Comparison of ENCODE assay signal across 9 cellular contexts in the genomic region with DNA sequence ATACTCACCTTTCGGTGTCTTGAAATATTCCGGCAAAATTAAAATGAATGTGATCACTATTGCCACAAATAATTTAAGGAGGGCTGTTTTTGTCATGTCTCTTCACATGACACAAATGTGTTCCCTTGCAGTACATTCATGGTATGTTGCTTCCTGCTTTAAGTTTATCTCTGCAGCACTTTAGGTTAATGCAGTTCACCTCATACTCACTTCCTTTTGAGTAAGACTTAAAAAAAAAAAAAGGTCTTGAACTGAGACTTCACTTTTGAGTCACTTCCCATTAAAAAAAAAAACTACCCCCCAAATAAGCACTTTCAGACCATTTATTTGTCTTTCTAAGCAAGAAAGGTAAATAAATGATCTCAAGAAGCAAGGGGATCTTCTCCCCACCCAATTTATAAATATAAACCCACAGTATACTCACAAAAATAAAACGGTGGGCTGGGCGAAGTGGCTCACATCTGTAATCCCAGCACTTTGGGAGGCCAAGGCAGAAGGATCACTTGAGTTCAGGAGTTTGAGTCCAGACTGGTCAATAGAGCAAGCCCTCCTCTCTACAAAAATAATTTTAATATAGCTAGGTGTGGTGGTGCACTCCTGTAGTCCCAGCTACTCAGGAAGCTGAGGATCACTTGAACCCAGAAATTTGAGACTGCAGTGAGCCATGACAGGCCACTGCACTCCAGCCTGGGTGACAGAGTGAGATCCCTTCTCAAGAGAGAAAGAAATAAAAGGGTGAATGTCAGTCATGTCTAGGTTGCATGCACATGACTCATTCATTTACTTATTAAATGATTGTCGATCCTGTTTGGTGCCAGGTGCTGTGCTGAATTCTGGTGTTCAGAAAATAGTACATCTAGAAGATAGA. TPM values are rescaled to one million over a fixed set of nuclear protein-coding genes. Genes with fewer than 3 reads are reported as not detected.
A peak's percentile ranks its signal among the peaks of the same experiment; 100 is the strongest.
DNase-seq lines count a peak whose midpoint lies in the region; ATAC-seq and TF ChIP-seq lines count a peak whose summit lies in the region.
"Had no signal": no experiment of that assay in that cellular context is flagged by ENCODE, and none has a peak within 500 bp of the region (broad histone marks: within the 10 kb centered on the region; RNA-seq: fewer than 3 reads in every experiment).

A gene with protein sequence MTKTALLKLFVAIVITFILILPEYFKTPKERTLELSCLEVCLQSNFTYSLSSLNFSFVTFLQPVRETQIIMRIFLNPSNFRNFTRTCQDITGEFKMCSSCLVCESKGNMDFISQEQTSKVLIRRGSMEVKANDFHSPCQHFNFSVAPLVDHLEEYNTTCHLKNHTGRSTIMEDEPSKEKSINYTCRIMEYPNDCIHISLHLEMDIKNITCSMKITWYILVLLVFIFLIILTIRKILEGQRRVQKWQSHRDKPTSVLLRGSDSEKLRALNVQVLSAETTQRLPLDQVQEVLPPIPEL (minus strand): TSS at position 192 of the 868 bp plus-strand sequence. CDS start 96 bp downstream, at position 96.

- no peaks in the 10 kb centered on the region for H3K9me3 ChIP-seq in CD8-positive, alpha-beta T cell (ENCODE audit: low read length)
- no peaks in the 10 kb centered on the region for H3K9me3 ChIP-seq in stomach
- no peaks in the 10 kb centered on the region for H3K9me3 ChIP-seq in prostate gland
- H3K9me3 ChIP-seq: thoracic aorta had no signal

- peak within 1 kb of the TSS; percentile 83 for H3K4me3 Mint-ChIP-seq in CD8-positive, alpha-beta T cell

- no peak for TF ChIP-seq CTCF in CD8-positive, alpha-beta T cell (IDR thresholded peaks at IDR 0.05)
- TF ChIP-seq CTCF in fibroblast of mammary gland (conservative IDR thresholded peaks at IDR 0.05; ENCODE audit: control insufficient read depth, insufficient read depth, low read depth, low read length), result no peak
- no peak for TF ChIP-seq CTCF in stomach (IDR thresholded peaks at IDR 0.05)
- TF ChIP-seq CTCF in prostate gland (IDR thresholded peaks at IDR 0.05), result no peak

- H3K27me3 ChIP-seq in CD8-positive, alpha-beta T cell (ENCODE audit: insufficient read depth, low read length), result no peaks in the 10 kb centered on the region
- no peaks in the 10 kb centered on the region for H3K27me3 ChIP-seq in stomach
- no peaks in the 10 kb centered on the region for H3K27me3 ChIP-seq in prostate gland (replicated peaks; ENCODE audit: insufficient read depth)

- H3K36me3 ChIP-seq in CD8-positive, alpha-beta T cell (ENCODE audit: insufficient read depth, low read length), result no peaks in the 10 kb centered on the region
- H3K36me3 ChIP-seq in stomach (no peaks in the 10 kb centered on the region), prostate gland (no peaks in the 10 kb centered on the region)
- H3K36me3 ChIP-seq: thoracic aorta had no signal

- TF ChIP-seq POLR2A in stomach (IDR thresholded peaks at IDR 0.05) (no peak), prostate gland (IDR thresholded peaks at IDR 0.05) (no peak)

- H3K27me3 Mint-ChIP-seq in CD8-positive, alpha-beta T cell (ENCODE audit: low read depth), result no peaks in the 10 kb centered on the region

- peak within 1 kb of the TSS; percentile 90 for H3K27ac Mint-ChIP-seq in CD8-positive, alpha-beta T cell

- H3K36me3 Mint-ChIP-seq in CD8-positive, alpha-beta T cell, result no peaks in the 10 kb centered on the region

- H3K4me3 ChIP-seq in CD8-positive, alpha-beta T cell (ENCODE audit: low read depth, low read length), result peak within 1 kb of the TSS; percentile 49
- H3K4me3 ChIP-seq in fibroblast of mammary gland (ENCODE audit: control insufficient read depth, low read depth, low read length) (no peak within 1 kb of the TSS), stomach (peak within 1 kb of the TSS in 1 of 4 donors; percentile 20), prostate gland (no peak within 1 kb of the TSS)
- H3K4me3 ChIP-seq: thoracic aorta had no signal

- CTCF ChIA-PET in CD8-positive, alpha-beta T cell (lab: Charles Lee), result interaction anchor here (1.0 to 1.3 kb wide), 3 partner anchors 9 to 24 kb away, joined by 3 to 4 read pairs (median 4); no protein-coding TSS in a partner anchor

- peaks cover 39% of the 10 kb centered on the region for H3K4me1 Mint-ChIP-seq in CD8-positive, alpha-beta T cell (ENCODE audit: low read depth)

- peak within 1 kb of the TSS; percentile 30 for H3K27ac ChIP-seq in CD8-positive, alpha-beta T cell (ENCODE audit: low read depth, low read length)
- H3K27ac ChIP-seq in stomach (peak within 1 kb of the TSS in 3 of 5 donors; percentile 18 to 66 (median 62)), prostate gland (no peak within 1 kb of the TSS), caudate nucleus (ENCODE audit: low read depth, low read length) (no peak within 1 kb of the TSS)
- H3K27ac ChIP-seq: thoracic aorta had no signal

- H3K4me1 ChIP-seq in CD8-positive, alpha-beta T cell (ENCODE audit: insufficient read depth, low read length), result peaks cover 49% of the 10 kb centered on the region
- H3K4me1 ChIP-seq in stomach, result peaks cover 0 to 13% (median 2%) of the 10 kb centered on the region in 4 donors
- H3K4me1 ChIP-seq in prostate gland (replicated peaks), result no peaks in the 10 kb centered on the region

- POLR2A ChIA-PET in CD8-positive, alpha-beta T cell (lab: Charles Lee), result no interaction called here

- TF ChIP-seq EP300 in stomach (IDR thresholded peaks at IDR 0.05), result no peak

- peak; percentile 88 for ATAC-seq in CD8-positive, alpha-beta T cell
- ATAC-seq in GM19324 (IDR thresholded peaks at IDR 0.05; ENCODE audit: low FRiP score, unreplicated experiment) (peak; percentile 41), HG03175 (IDR thresholded peaks at IDR 0.05; ENCODE audit: unreplicated experiment) (peak; percentile 76)

- DNase-seq in CD8-positive, alpha-beta T cell, result no peak
- DNase-seq in SKM-1 (lab: John Stamatoyannopoulos, UW; ENCODE audit: unreplicated experiment), result peak; percentile 84
- DNase-seq in fibroblast of mammary gland (ENCODE audit: low read depth), result peak; percentile 56
- DNase-seq in stomach, result no peak
- no peak for DNase-seq in prostate gland (ENCODE audit: low spot score)
- no peak for DNase-seq in caudate nucleus (lab: John Stamatoyannopoulos, UW)

- intact Hi-C loops in CD8-positive, alpha-beta T cell (cut with DNase I, micrococcal nuclease), result loop anchor here (1.0 to 5.0 kb wide), 3 partner anchors 12 to 370 kb away; a partner anchor contains a TSS
- intact Hi-C loops in stomach (cut with DNase I; ENCODE audit: low total_unique reads) (no loop called here), prostate gland (cut with DNase I) (no loop called here)

- WGBS in stomach, 5 donors, result 47 to 60% (median 56%) methylated on average over 5 of the region's 5 CpGs
- WGBS in prostate gland, result 70% methylated on average over 5 of the region's 5 CpGs

- H3K9me3 Mint-ChIP-seq in CD8-positive, alpha-beta T cell, result no peaks in the 10 kb centered on the region

RNA-seq across cellular contexts. Expression of the gene that starts here (rescaled TPM):
- total RNA-seq in CD8-positive, alpha-beta T cell, result 1 to 10 TPM; 8.4 to 9.4 TPM
- total RNA-seq in stomach, result 1 to 10 TPM in 1 of 5 donors, under 1 TPM in 1, not detected in 3; 0.37 to 1.2 TPM
- 1 to 10 TPM in 1 of 3 donors, under 1 TPM in 1, not detected in 1; 0.44 to 1.8 TPM for polyA plus RNA-seq in stomach
- under 1 TPM; 0.27 to 0.51 TPM for total RNA-seq in prostate gland
- total RNA-seq: thoracic aorta had no signal

Comparison
In these comparisons a context has a peak if more than half of its experiments do, and no peak if none do; other contexts are left out.
1. RNA of the gene that starts here (total RNA-seq): 8.4 to 9.4 TPM in CD8-positive, alpha-beta T cell; 0.27 to 0.51 TPM in prostate gland and 0.37 to 1.2 TPM in stomach; every median in the first group is over 4 times any median in the second.
2. DNase-seq: peak in SKM-1 (single experiment) and fibroblast of mammary gland (single experiment); none in CD8-positive, alpha-beta T cell (0 of 7), stomach (single experiment), prostate gland (single experiment) and caudate nucleus (0 of 61).
3. H3K27ac ChIP-seq: peak in CD8-positive, alpha-beta T cell (single experiment) and stomach (3 of 5); none in prostate gland (0 of 2) and caudate nucleus (single experiment).
4. intact Hi-C loops: an anchor here in CD8-positive, alpha-beta T cell (1.0 to 5.0 kb wide); none called in stomach and prostate gland.
5. Peak in every context shown above with its lines, with median percentiles within 50 percentile points of each other: ATAC-seq.